Comparison of ENCODE assay signal across 18 cellular contexts in the genomic region with DNA sequence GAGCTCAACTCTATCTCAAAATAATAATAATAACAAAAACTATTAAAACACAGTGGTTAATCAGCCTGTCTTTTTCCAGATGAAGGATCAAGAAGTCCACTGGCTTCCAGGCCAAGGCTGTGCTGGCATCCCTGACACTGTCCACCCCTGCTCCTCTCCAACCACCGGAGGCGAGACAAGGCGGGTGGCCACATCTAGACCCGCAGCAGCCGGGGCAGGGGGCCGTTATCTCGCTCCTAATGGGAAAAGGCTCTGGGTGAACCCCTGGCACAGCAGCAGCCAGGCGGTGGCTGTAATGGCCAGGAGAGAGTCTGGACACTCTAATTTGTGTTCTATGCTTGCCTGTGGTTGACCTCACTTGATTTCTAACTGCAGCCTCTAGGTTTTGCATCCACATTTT.
DNase-seq lines count a peak whose midpoint lies in the region; ATAC-seq and TF ChIP-seq lines count a peak whose summit lies in the region.
"Had no signal": no experiment of that assay in that cellular context is flagged by ENCODE, and none has a peak within 500 bp of the region (broad histone marks: within the 10 kb centered on the region; RNA-seq: fewer than 3 reads in every experiment).

No MANE protein-coding gene starts in this region.

- no peak overlapping the region for H3K27ac Mint-ChIP-seq in activated CD8-positive, alpha-beta memory T cell treated with anti-CD3 and anti-CD28 coated beads, Interleukin-2, amount 10 ng/mL, durations not matched to agents 7 days and 5 days
- H3K27ac Mint-ChIP-seq in endodermal cell (no peak overlapping the region), osteocyte (ENCODE audit: unreplicated experiment) (no peak overlapping the region)
- H3K27ac Mint-ChIP-seq: B cell had no signal

- H3K9me3 Mint-ChIP-seq in activated CD8-positive, alpha-beta memory T cell treated with anti-CD3 and anti-CD28 coated beads, Interleukin-2, amount 10 ng/mL, durations not matched to agents 7 days and 5 days (ENCODE audit: low read depth) = no peaks in the 10 kb centered on the region
- H3K9me3 Mint-ChIP-seq in endodermal cell (no peaks in the 10 kb centered on the region), osteocyte (ENCODE audit: unreplicated experiment) (peaks cover 12% of the 10 kb centered on the region)

- H3K4me3 ChIP-seq in endodermal cell (ENCODE audit: low read length) = no peak overlapping the region
- H3K4me3 ChIP-seq in smooth muscle cell = no peak overlapping the region
- H3K4me3 ChIP-seq: SJCRH30 had no signal

- ATAC-seq in activated CD8-positive, alpha-beta memory T cell treated with anti-CD3 and anti-CD28 coated beads, Interleukin-2, amount 10 ng/mL, durations not matched to agents 7 days and 5 days = no peak

- H4K20me1 ChIP-seq in smooth muscle cell (ENCODE audit: low read depth) = no peaks in the 10 kb centered on the region

- H3K36me3 ChIP-seq in endodermal cell (ENCODE audit: control insufficient read depth, insufficient read depth, low read length) (no peaks in the 10 kb centered on the region), smooth muscle cell (ENCODE audit: low read depth) (no peaks in the 10 kb centered on the region)
- H3K36me3 ChIP-seq: SJCRH30 had no signal

- WGBS in endodermal cell (ENCODE audit: insufficient coverage in 1 of 2, insufficient read length in 1 of 2), 2 experiments = 94% methylated on average over 8 of the region's 8 CpGs; no CpG with 5 or more reads in 1 of the 2 experiments
- WGBS in smooth muscle cell (ENCODE audit: low lambda C conversion rate) = 91% methylated on average over 8 of the region's 8 CpGs

- no peaks in the 10 kb centered on the region for H3K27me3 Mint-ChIP-seq in activated CD8-positive, alpha-beta memory T cell treated with anti-CD3 and anti-CD28 coated beads, Interleukin-2, amount 10 ng/mL, durations not matched to agents 7 days and 5 days
- H3K27me3 Mint-ChIP-seq in endodermal cell (ENCODE audit: insufficient read depth) (peaks cover 21% of the 10 kb centered on the region), osteocyte (ENCODE audit: unreplicated experiment) (no peaks in the 10 kb centered on the region)
- H3K27me3 Mint-ChIP-seq: B cell had no signal

- H3K27me3 ChIP-seq in endodermal cell (ENCODE audit: control insufficient read depth, insufficient read depth, low read length, poor library complexity, severe bottlenecking) (no peaks in the 10 kb centered on the region), smooth muscle cell (ENCODE audit: low read depth) (peaks cover 13% of the 10 kb centered on the region)
- H3K27me3 ChIP-seq: SJCRH30 had no signal

- no peak overlapping the region for H2AFZ ChIP-seq in smooth muscle cell (ENCODE audit: low read depth)

- H3K4me1 ChIP-seq in endodermal cell (ENCODE audit: control insufficient read depth, insufficient read depth, low read length) = no peaks in the 10 kb centered on the region
- no peaks in the 10 kb centered on the region for H3K4me1 ChIP-seq in smooth muscle cell (ENCODE audit: low read depth)
- H3K4me1 ChIP-seq: SJCRH30 had no signal

- no peak overlapping the region for H3K4me2 ChIP-seq in smooth muscle cell

- H3K9me3 ChIP-seq in endodermal cell (ENCODE audit: control insufficient read depth, low read length) = no peaks in the 10 kb centered on the region
- H3K9me3 ChIP-seq in smooth muscle cell (replicated peaks; ENCODE audit: low read depth) = no peaks in the 10 kb centered on the region
- H3K9me3 ChIP-seq: SJCRH30 had no signal

- peak; percentile 18 for DNase-seq in activated CD8-positive, alpha-beta memory T cell treated with anti-CD3 and anti-CD28 coated beads, Interleukin-2, amount 10 ng/mL, durations not matched to agents 7 days and 5 days
- no peak for DNase-seq in activated CD8-positive, alpha-beta memory T cell treated with anti-CD3 and anti-CD28 coated beads, Interleukin-2, amount 50 U/mL, for 4 hours
- DNase-seq in endodermal cell (peak; percentile 28), osteocyte (ENCODE audit: extremely low spot score, unreplicated experiment) (peak; percentile 76), NOMO-1 treated with DMSO at 0.1 percent for 48 hours (lab: John Stamatoyannopoulos, UW; ENCODE audit: unreplicated experiment) (no peak), smooth muscle cell (lab: John Stamatoyannopoulos, UW; ENCODE audit: unreplicated experiment) (no peak), NCI-H1436 treated with DMSO at 0.1 percent for 48 hours (lab: John Stamatoyannopoulos, UW) (no peak)
- DNase-seq: KBM-7, MM.1S, NCI-H1048, NCI-H1417 treated with DMSO at 0.1 percent for 48 hours, NCI-H187 treated with DMSO at 0.1 percent for 48 hours, NCI-H2107, NCI-H524, NCI-H82, SJCRH30 had no signal

- H3K4me1 Mint-ChIP-seq in activated CD8-positive, alpha-beta memory T cell treated with anti-CD3 and anti-CD28 coated beads, Interleukin-2, amount 10 ng/mL, durations not matched to agents 7 days and 5 days = no peaks in the 10 kb centered on the region
- H3K4me1 Mint-ChIP-seq in endodermal cell (peaks cover 5% of the 10 kb centered on the region), osteocyte (ENCODE audit: unreplicated experiment) (no peaks in the 10 kb centered on the region)
- H3K4me1 Mint-ChIP-seq: B cell, CD14-positive monocyte had no signal

- H3K36me3 Mint-ChIP-seq in activated CD8-positive, alpha-beta memory T cell treated with anti-CD3 and anti-CD28 coated beads, Interleukin-2, amount 10 ng/mL, durations not matched to agents 7 days and 5 days = no peaks in the 10 kb centered on the region
- H3K36me3 Mint-ChIP-seq in endodermal cell (ENCODE audit: low read depth) (no peaks in the 10 kb centered on the region), osteocyte (ENCODE audit: unreplicated experiment) (no peaks in the 10 kb centered on the region)
- H3K36me3 Mint-ChIP-seq: CD14-positive monocyte had no signal

- CTCF ChIA-PET in activated CD8-positive, alpha-beta memory T cell treated with anti-CD3 and anti-CD28 coated beads, Interleukin-2, amount 10 ng/mL, durations not matched to agents 7 days and 5 days (lab: Charles Lee) = no interaction called here

- no peak overlapping the region for H3K27ac ChIP-seq in endodermal cell (ENCODE audit: low read depth, low read length)
- H3K27ac ChIP-seq in smooth muscle cell (ENCODE audit: low read depth) = no peak overlapping the region
- H3K27ac ChIP-seq: SJCRH30 had no signal

- H3F3A ChIP-seq in smooth muscle cell (ENCODE audit: low read depth) = no peaks in the 10 kb centered on the region

- H3K9ac ChIP-seq in endodermal cell (ENCODE audit: extremely low read depth, low read length, poor library complexity, severe bottlenecking) (no peak overlapping the region), smooth muscle cell (ENCODE audit: low read depth) (no peak overlapping the region)

- TF ChIP-seq CTCF in endodermal cell (conservative IDR thresholded peaks at IDR 0.05) (no peak), osteocyte (IDR thresholded peaks at IDR 0.05) (no peak), smooth muscle cell (IDR thresholded peaks at IDR 0.05; ENCODE audit: borderline replicate concordance, insufficient read depth, poor library complexity, severe bottlenecking) (no peak)

- no peak overlapping the region for H3K4me3 Mint-ChIP-seq in activated CD8-positive, alpha-beta memory T cell treated with anti-CD3 and anti-CD28 coated beads, Interleukin-2, amount 10 ng/mL, durations not matched to agents 7 days and 5 days
- H3K4me3 Mint-ChIP-seq in endodermal cell (no peak overlapping the region), osteocyte (ENCODE audit: unreplicated experiment) (no peak overlapping the region)
- H3K4me3 Mint-ChIP-seq: B cell, CD14-positive monocyte had no signal

- no peaks in the 10 kb centered on the region for H3K79me2 ChIP-seq in smooth muscle cell (ENCODE audit: low read depth)

Comparison
In these comparisons a context has a peak if more than half of its experiments do, and no peak if none do; other contexts are left out.
1. DNase-seq: peak in activated CD8-positive, alpha-beta memory T cell treated with anti-CD3 and anti-CD28 coated beads, Interleukin-2, amount 10 ng/mL, durations not matched to agents 7 days and 5 days (single experiment), endodermal cell (single experiment) and osteocyte (single experiment); none in activated CD8-positive, alpha-beta memory T cell treated with anti-CD3 and anti-CD28 coated beads, Interleukin-2, amount 50 U/mL, for 4 hours (single experiment), NOMO-1 treated with DMSO at 0.1 percent for 48 hours (single experiment), smooth muscle cell (single experiment) and NCI-H1436 treated with DMSO at 0.1 percent for 48 hours (single experiment).